ENCODE assay signal across 8 cellular contexts in genomic region chr19:11694533-11695439, GRCh38. TPM values are rescaled to one million over a fixed set of nuclear protein-coding genes. Genes with fewer than 3 reads are reported as not detected.
DNase-seq lines count a peak whose midpoint lies in the region; ATAC-seq, FAIRE-seq and TF ChIP-seq lines count a peak whose summit lies in the region.

No MANE protein-coding gene starts in this region.

- H3K27me3 ChIP-seq in breast epithelium: no peaks in the 10 kb centered on the region
- peaks cover 6% of the 10 kb centered on the region; the same call in 1 of the 2 replicates for H3K27me3 ChIP-seq in iPS-20b (ENCODE audit: insufficient read depth, low read length)
- H3K27me3 ChIP-seq in skeletal muscle tissue (ENCODE audit: control insufficient read depth in 3 of 3, insufficient read depth in 3 of 3, low read length in 3 of 3): peaks cover 0 to 8% (median 7%) of the 10 kb centered on the region in 3 donors

- no peaks in the 10 kb centered on the region for H3K36me3 ChIP-seq in breast epithelium
- no peaks in the 10 kb centered on the region for H3K36me3 ChIP-seq in iPS-20b (ENCODE audit: insufficient read depth, low read depth, low read length)
- H3K36me3 ChIP-seq in skeletal muscle tissue (ENCODE audit: control insufficient read depth in 3 of 3, insufficient read depth in 3 of 3, low read length in 3 of 3): no peaks in the 10 kb centered on the region

- H3K9me3 ChIP-seq in breast epithelium (no peaks in the 10 kb centered on the region), iPS-20b (ENCODE audit: insufficient read depth, low read depth, low read length) (no peaks in the 10 kb centered on the region), skeletal muscle tissue (ENCODE audit: control insufficient read depth in 3 of 3, low read length in 3 of 3) (no peaks in the 10 kb centered on the region)

- peak overlapping the region; percentile 72 to 86 (median 79) for H3K4me3 ChIP-seq in breast epithelium
- peak overlapping the region; percentile 89 for H3K4me3 ChIP-seq in iPS-20b (ENCODE audit: low read length)
- H3K4me3 ChIP-seq in skeletal muscle tissue (ENCODE audit: low read length in 3 of 3): peak overlapping the region; percentile 75 to 83 (median 81)

- FAIRE-seq in G401.6 (lab: Jason Lieb, UNC): peak; percentile 91

- H3K4me1 ChIP-seq in breast epithelium (peaks cover 0 to 7% of the 10 kb centered on the region in 2 donors), iPS-20b (ENCODE audit: insufficient read depth, low read length) (no peaks in the 10 kb centered on the region; the same call in 1 of the 2 replicates), skeletal muscle tissue (ENCODE audit: control insufficient read depth in 3 of 3, insufficient read depth in 3 of 3, low read length in 3 of 3) (peaks cover 6 to 9% (median 8%) of the 10 kb centered on the region in 3 donors)

- DNase-seq in NCI-H2081 (lab: John Stamatoyannopoulos, UW): peak; percentile 91 to 94
- peak; percentile 94 to 98 for DNase-seq in breast epithelium (ENCODE audit: low spot score in 2 of 2)
- no peak for DNase-seq in NK-92 (lab: John Stamatoyannopoulos, UW; ENCODE audit: unreplicated experiment)

- H3K9ac ChIP-seq in iPS-20b (ENCODE audit: low read depth, low read length) (peak overlapping the region; percentile 85; the same call in 1 of the 2 replicates), skeletal muscle tissue (ENCODE audit: low read depth in 1 of 3, low read length in 3 of 3) (peak overlapping the region; percentile 76 to 78 (median 76))

- H3K27ac ChIP-seq in VCaP (peak overlapping the region; percentile 85), breast epithelium (peak overlapping the region; percentile 79 to 84), iPS-20b (ENCODE audit: low read length) (no peak overlapping the region), skeletal muscle tissue (ENCODE audit: low read depth, low read length) (no peak overlapping the region)

- intact Hi-C loops in breast epithelium (cut with DNase I; ENCODE audit: low total_unique reads): no loop called here

- TF ChIP-seq POLR2A in breast epithelium (IDR thresholded peaks at IDR 0.05): no peak

- TF ChIP-seq CTCF in VCaP (conservative IDR thresholded peaks at IDR 0.05) (no peak), breast epithelium (IDR thresholded peaks at IDR 0.05) (no peak)

- peak; percentile 90 for ATAC-seq in HG02759 (IDR thresholded peaks at IDR 0.05; ENCODE audit: unreplicated experiment)

RNA-seq across cellular contexts. Expression of gene ZNF823, which starts 44.0 kb away (rescaled TPM):
- total RNA-seq in breast epithelium: 10 to 100 TPM; 10.4 to 20.9 (median 13.1) TPM
- 19.8 TPM for total RNA-seq in skeletal muscle tissue

Comparison
In these comparisons a context has a peak if more than half of its experiments do, and no peak if none do; other contexts are left out.
1. H3K27ac ChIP-seq: peak in VCaP (single experiment) and breast epithelium (2 of 2); none in iPS-20b (single experiment) and skeletal muscle tissue (single experiment).
2. Peak in every context shown above with its lines, with median percentiles within 50 percentile points of each other: H3K4me3 ChIP-seq.